In the genomic region with DNA sequence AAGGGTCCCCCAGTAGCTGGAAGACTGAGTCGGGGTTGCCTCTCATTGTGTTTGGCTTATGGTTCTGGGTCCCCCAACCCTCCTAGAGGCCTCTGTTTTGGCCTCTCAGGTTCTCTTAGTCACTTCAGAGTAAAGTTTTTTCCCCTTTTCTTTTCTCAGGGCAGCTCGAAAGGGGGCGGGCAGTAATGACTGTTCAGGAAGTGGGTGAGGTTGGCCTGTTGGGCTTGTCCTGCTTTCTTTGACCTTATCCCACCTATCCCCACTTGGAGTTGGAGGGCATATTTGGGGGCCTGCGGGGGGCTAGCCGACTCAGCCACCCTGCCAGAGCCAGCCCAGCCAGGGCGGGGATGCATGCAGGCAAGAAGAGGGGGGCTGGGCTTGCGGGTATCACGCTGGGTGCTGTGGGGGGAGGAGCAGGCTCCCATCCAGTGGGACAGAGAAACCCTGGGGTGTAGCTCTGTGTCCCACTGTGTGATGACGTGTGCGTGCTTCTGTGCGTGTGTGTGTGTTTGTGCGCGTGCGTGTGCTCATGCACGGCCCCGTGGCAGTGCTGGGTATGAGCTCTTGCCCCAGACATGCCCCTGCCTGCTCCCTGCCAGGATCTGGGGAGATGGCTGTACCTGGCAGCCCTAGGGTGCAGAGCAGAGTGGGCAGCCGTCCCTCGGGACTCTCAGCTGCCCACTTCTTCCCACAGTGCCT, we compare ENCODE assay signal across 8 cellular contexts. TPM values are rescaled to one million over a fixed set of nuclear protein-coding genes. Genes with fewer than 3 reads are reported as not detected.
DNase-seq lines count a peak whose midpoint lies in the region; ATAC-seq lines count a peak whose summit lies in the region.

No MANE protein-coding gene starts in this region.

- H3K27ac ChIP-seq in adipose tissue (ENCODE audit: low read depth, low read length): peak overlapping the region; percentile 45

- in situ Hi-C loops in SK-MEL-5 (cut with HindIII; ENCODE audit: low pct_unique_long_range_greater_than_20kb, low sequenced_read_pairs): no loop called here

- 6 to 9% (median 6%) methylated on average over 16 to 18 of the region's 18 CpGs for WGBS in adipose tissue, 3 donors

- ATAC-seq in GM21423 (IDR thresholded peaks at IDR 0.05; ENCODE audit: unreplicated experiment): no peak

- DNase-seq in SIG-M5 treated with dmso at 0.1 percent for 504 hours (lab: John Stamatoyannopoulos, UW; ENCODE audit: unreplicated experiment) (peak; percentile 76), SIG-M5 (lab: John Stamatoyannopoulos, UW) (no peak), SK-MEL-5 (ENCODE audit: low read depth, low spot score) (peak; percentile 67), hypothalamus (lab: John Stamatoyannopoulos, UW) (peak in 26 of 51 donors; percentile 12 to 80 (median 49)), DMS53 (lab: John Stamatoyannopoulos, UW) (no peak)
- peak in 2 of 3 donors; percentile 57 to 61 for DNase-seq in stimulated activated CD4-positive, alpha-beta T cell treated with anti-CD3 and anti-CD28 coated beads, Interleukin-12 subunit alpha, Interleukin-12 subunit beta, amount 100 ng/mL, for 48 hours (ENCODE audit: low read depth in 2 of 3, low spot score in 1 of 3)

RNA-seq across cellular contexts. Expression of a gene that starts 1.4 kb away (rescaled TPM):
- total RNA-seq in SK-MEL-5 (2014; rRNA removed; shearing (Covaris generic)): 5.2 and 11.3 TPM in 2 replicates
- polyA plus RNA-seq in SK-MEL-5 (2015; cell fraction: cytosol; rRNA removed): 45.4 and 60.9 TPM in 2 replicates
- polyA plus RNA-seq in SK-MEL-5 (2015; cell fraction: nucleus; rRNA removed): 36.8 and 45.9 TPM in 2 replicates
- 10 to 100 TPM; 18.7 to 49.1 (median 33.3) TPM for polyA plus RNA-seq in adipose tissue

RNA-seq across cellular contexts. Expression of a gene that starts 15.6 kb away (rescaled TPM):
- total RNA-seq in SK-MEL-5 (2014; rRNA removed; shearing (Covaris generic)): 25.5 and 32.7 TPM in 2 replicates
- 54.7 and 70.1 TPM in 2 replicates for polyA plus RNA-seq in SK-MEL-5 (2015; cell fraction: cytosol; rRNA removed)
- 72.6 and 77.6 TPM in 2 replicates for polyA plus RNA-seq in SK-MEL-5 (2015; cell fraction: nucleus; rRNA removed)
- polyA plus RNA-seq in adipose tissue: 10 to 100 TPM; 16.5 to 64.6 (median 33.4) TPM

RNA-seq across cellular contexts. Expression of a gene that starts 28.1 kb away (rescaled TPM):
- 18.7 and 19.0 TPM in 2 replicates for total RNA-seq in SK-MEL-5 (2014; rRNA removed; shearing (Covaris generic))
- polyA plus RNA-seq in SK-MEL-5 (2015; cell fraction: cytosol; rRNA removed): 78.8 and 95.5 TPM in 2 replicates
- polyA plus RNA-seq in SK-MEL-5 (2015; cell fraction: nucleus; rRNA removed): 30.7 and 59.6 TPM in 2 replicates
- 10 to 100 TPM; 20.9 to 53.8 (median 37.3) TPM for polyA plus RNA-seq in adipose tissue

RNA-seq across cellular contexts. Expression of a gene that starts 31.4 kb away (rescaled TPM):
- 1.1 and 1.2 TPM in 2 replicates for total RNA-seq in SK-MEL-5 (2014; rRNA removed; shearing (Covaris generic))
- polyA plus RNA-seq in SK-MEL-5 (2015; cell fraction: cytosol; rRNA removed): 0.65 and 0.94 TPM in 2 replicates
- 1.8 TPM in 1 of 2 replicates, not detected in the other for polyA plus RNA-seq in SK-MEL-5 (2015; cell fraction: nucleus; rRNA removed)
- polyA plus RNA-seq in adipose tissue: under 1 TPM; 0.26 to 0.67 (median 0.34) TPM

RNA-seq across cellular contexts. Expression of a gene that starts 31.9 kb away (rescaled TPM):
- 45.4 and 50.9 TPM in 2 replicates for total RNA-seq in SK-MEL-5 (2014; rRNA removed; shearing (Covaris generic))
- 47.6 and 55.4 TPM in 2 replicates for polyA plus RNA-seq in SK-MEL-5 (2015; cell fraction: cytosol; rRNA removed)
- polyA plus RNA-seq in SK-MEL-5 (2015; cell fraction: nucleus; rRNA removed): 22.2 and 34.9 TPM in 2 replicates
- 10 to 100 TPM in 2 of 3 donors, 1 to 10 TPM in 1; 7.7 to 17.3 (median 11.2) TPM for polyA plus RNA-seq in adipose tissue

Comparison
In these comparisons a context has a peak if more than half of its experiments do, and no peak if none do; other contexts are left out.
1. DNase-seq: peak in SIG-M5 treated with dmso at 0.1 percent for 504 hours (single experiment), SK-MEL-5 (single experiment), hypothalamus (26 of 51) and stimulated activated CD4-positive, alpha-beta T cell treated with anti-CD3 and anti-CD28 coated beads, Interleukin-12 subunit alpha, Interleukin-12 subunit beta, amount 100 ng/mL, for 48 hours (2 of 3); none in SIG-M5 (single experiment) and DMS53 (single experiment).